26 cellular contexts compared by ENCODE assay signal in the genomic region with DNA sequence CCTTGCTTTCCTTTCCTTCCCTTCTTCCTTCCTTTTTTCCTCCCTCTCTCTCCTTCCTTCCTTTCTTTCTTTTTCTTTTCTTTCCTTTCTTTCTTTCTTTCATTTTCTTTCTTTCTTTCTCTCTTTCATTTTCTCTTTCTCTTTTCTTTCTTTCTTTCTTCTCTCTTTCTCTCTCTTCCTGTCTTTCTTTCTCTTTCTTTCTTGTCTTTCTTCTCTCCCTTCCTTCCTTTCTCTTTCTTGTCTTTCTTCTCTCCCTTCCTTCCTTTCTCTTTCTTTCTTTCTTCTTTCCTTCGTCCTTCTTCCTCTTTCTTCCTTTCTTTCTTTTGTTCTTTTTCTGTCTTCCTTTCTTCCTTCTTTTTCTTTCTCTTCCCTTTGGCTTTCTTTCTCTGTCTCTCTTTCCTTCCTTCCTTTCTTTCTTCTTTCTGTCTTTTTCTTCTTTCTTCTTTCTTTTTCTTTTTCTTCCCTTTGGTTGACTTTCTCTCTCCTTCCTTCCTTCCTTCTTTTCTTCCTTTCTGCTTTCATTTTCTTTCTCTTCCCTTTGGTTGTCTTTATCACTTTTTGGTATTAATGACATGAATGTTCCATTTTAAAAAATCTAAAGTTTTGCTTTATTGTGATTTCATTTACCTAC.
A peak's percentile ranks its signal among the peaks of the same experiment; 100 is the strongest.
DNase-seq lines count a peak whose midpoint lies in the region; ATAC-seq and TF ChIP-seq lines count a peak whose summit lies in the region.
"Had no signal": no experiment of that assay in that cellular context is flagged by ENCODE, and none has a peak within 500 bp of the region (broad histone marks: within the 10 kb centered on the region; RNA-seq: fewer than 3 reads in every experiment).

No MANE protein-coding gene starts in this region.

- H3K27me3 Mint-ChIP-seq in MCF 10A (ENCODE audit: insufficient read depth, unreplicated experiment), result no peaks in the 10 kb centered on the region
- no peaks in the 10 kb centered on the region for H3K27me3 Mint-ChIP-seq in activated T-helper 2 cell treated with anti-CD3 and anti-CD28 coated beads, Interferon-gamma antibody, Interleukin-2, Interleukin-4, amounts not matched to agents 10 μg/mL and 5 μg/mL and 100 μg/mL, durations not matched to agents 14 hours and 24 hours and 36 hours (ENCODE audit: low read depth)
- H3K27me3 Mint-ChIP-seq: CD4-positive, alpha-beta T cell had no signal

- peak overlapping the region; percentile 70; the same call in 1 of the 2 replicates for H2AFZ ChIP-seq in SK-N-SH (ENCODE audit: low read depth)

- CTCF ChIA-PET in SK-N-SH (lab: Yijun Ruan, JAX), result no interaction called here
- CTCF ChIA-PET in MCF 10A (lab: Yijun Ruan, JAX), result no interaction called here

- H3K4me3 Mint-ChIP-seq in MCF 10A (ENCODE audit: unreplicated experiment), result no peak overlapping the region
- H3K4me3 Mint-ChIP-seq in activated T-helper 2 cell treated with anti-CD3 and anti-CD28 coated beads, Interferon-gamma antibody, Interleukin-2, Interleukin-4, amounts not matched to agents 10 μg/mL and 5 μg/mL and 100 μg/mL, durations not matched to agents 14 hours and 24 hours and 36 hours (ENCODE audit: low read depth), result no peak overlapping the region
- peak overlapping the region; percentile 48 for H3K4me3 Mint-ChIP-seq in stimulated activated effector memory CD8-positive, alpha-beta T cell treated with anti-CD3 and anti-CD28 coated beads, Interleukin-12 subunit alpha, Interleukin-12 subunit beta, amount 100 ng/mL, for 72 hours
- H3K4me3 Mint-ChIP-seq: CD4-positive, alpha-beta T cell had no signal

- H3K9me2 ChIP-seq in SK-N-SH, result no peaks in the 10 kb centered on the region; the same call in 1 of the 2 replicates

- ATAC-seq in SK-N-SH treated with all-trans-retinoic acid at 6 μM for 48 hours, result no peak
- no peak for ATAC-seq in stimulated activated effector memory CD8-positive, alpha-beta T cell treated with anti-CD3 and anti-CD28 coated beads, Interleukin-12 subunit alpha, Interleukin-12 subunit beta, amount 100 ng/mL, for 72 hours
- ATAC-seq: left lobe of liver, Panc1, psoas muscle had no signal

- POLR2A ChIA-PET in SK-N-SH (lab: Yijun Ruan, JAX) (no interaction called here), MCF 10A (lab: Yijun Ruan, JAX) (no interaction called here)

- no peaks in the 10 kb centered on the region for H3K27me3 ChIP-seq in SK-N-SH (ENCODE audit: insufficient read depth)
- H3K27me3 ChIP-seq in breast epithelium, result no peaks in the 10 kb centered on the region
- H3K27me3 ChIP-seq: sigmoid colon, thyroid gland, vagina had no signal

- peaks cover 4% of the 10 kb centered on the region for H3F3A ChIP-seq in SK-N-SH (replicated peaks; ENCODE audit: insufficient read depth)

- 61% methylated on average over 1 of the region's 1 CpG for WGBS in SK-N-SH (ENCODE audit: low lambda C conversion rate)

- no peak overlapping the region for H3K9ac ChIP-seq in SK-N-SH

- no peaks in the 10 kb centered on the region for H3K36me3 ChIP-seq in SK-N-SH (replicated peaks in 1 of 2; ENCODE audit: control insufficient read depth in 1 of 2, insufficient read depth in 2 of 2, low read length in 1 of 2)
- no peaks in the 10 kb centered on the region for H3K36me3 ChIP-seq in breast epithelium
- H3K36me3 ChIP-seq: sigmoid colon, thyroid gland, vagina had no signal

- H3K4me3 ChIP-seq in SK-N-SH (ENCODE audit: low read depth in 2 of 2, low read length in 1 of 2), result peak overlapping the region in 1 of 2 experiments; percentile 6; a peak in 1 of 4 replicates
- no peak overlapping the region for H3K4me3 ChIP-seq in breast epithelium
- H3K4me3 ChIP-seq: psoas muscle, sigmoid colon, thyroid gland, vagina had no signal

- peak overlapping the region; percentile 50 for H3K27ac Mint-ChIP-seq in MCF 10A (ENCODE audit: low read depth, unreplicated experiment)
- H3K27ac Mint-ChIP-seq in activated T-helper 2 cell treated with anti-CD3 and anti-CD28 coated beads, Interferon-gamma antibody, Interleukin-2, Interleukin-4, amounts not matched to agents 10 μg/mL and 5 μg/mL and 100 μg/mL, durations not matched to agents 14 hours and 24 hours and 36 hours, result peak overlapping the region; percentile 36
- peak overlapping the region; percentile 90 for H3K27ac Mint-ChIP-seq in stimulated activated effector memory CD8-positive, alpha-beta T cell treated with anti-CD3 and anti-CD28 coated beads, Interleukin-12 subunit alpha, Interleukin-12 subunit beta, amount 100 ng/mL, for 72 hours
- H3K27ac Mint-ChIP-seq: CD4-positive, alpha-beta T cell had no signal

- H3K4me1 Mint-ChIP-seq in MCF 10A (ENCODE audit: insufficient read depth, unreplicated experiment), result peaks cover 8% of the 10 kb centered on the region
- peaks cover 7% of the 10 kb centered on the region for H3K4me1 Mint-ChIP-seq in activated T-helper 2 cell treated with anti-CD3 and anti-CD28 coated beads, Interferon-gamma antibody, Interleukin-2, Interleukin-4, amounts not matched to agents 10 μg/mL and 5 μg/mL and 100 μg/mL, durations not matched to agents 14 hours and 24 hours and 36 hours (ENCODE audit: low read depth)
- H3K4me1 Mint-ChIP-seq in stimulated activated effector memory CD8-positive, alpha-beta T cell treated with anti-CD3 and anti-CD28 coated beads, Interleukin-12 subunit alpha, Interleukin-12 subunit beta, amount 100 ng/mL, for 72 hours, result peaks cover 11% of the 10 kb centered on the region

- H3K4me1 ChIP-seq in SK-N-SH (ENCODE audit: control insufficient read depth in 1 of 2, insufficient read depth in 2 of 2, low read depth in 1 of 2, low read length in 1 of 2) (no peaks in the 10 kb centered on the region), breast epithelium (no peaks in the 10 kb centered on the region)
- H3K4me1 ChIP-seq: psoas muscle, sigmoid colon, thyroid gland, vagina had no signal

- H4K20me1 ChIP-seq in SK-N-SH (ENCODE audit: insufficient read depth), result no peaks in the 10 kb centered on the region

- H3K9me3 ChIP-seq in SK-N-SH (peaks cover 8% of the 10 kb centered on the region; the same call in 1 of the 2 replicates), breast epithelium (peaks cover 0 to 3% of the 10 kb centered on the region in 2 donors)
- H3K9me3 ChIP-seq: sigmoid colon, thyroid gland, vagina had no signal

- DNase-seq in SK-N-SH (no peak), MCF 10A (ENCODE audit: unreplicated experiment) (no peak), breast epithelium (ENCODE audit: low spot score in 2 of 2) (no peak), NCI-H82 (lab: John Stamatoyannopoulos, UW) (no peak), NCI-H446 treated with DMSO at 0.1 percent for 48 hours (lab: John Stamatoyannopoulos, UW) (no peak)
- DNase-seq in activated T-helper 2 cell treated with anti-CD3 and anti-CD28 coated beads, Interferon-gamma antibody, Interleukin-2, Interleukin-4, amounts not matched to agents 10 μg/mL and 5 μg/mL and 100 μg/mL, durations not matched to agents 14 hours and 24 hours and 36 hours (ENCODE audit: low spot score), result no peak
- no peak for DNase-seq in stimulated activated effector memory CD8-positive, alpha-beta T cell treated with anti-CD3 and anti-CD28 coated beads, Interleukin-12 subunit alpha, Interleukin-12 subunit beta, amount 100 ng/mL, for 72 hours (ENCODE audit: low spot score in 2 of 2)
- DNase-seq: activated CD4-positive, alpha-beta T cell treated with anti-CD3 and anti-CD28 coated beads for 1 hour; activated CD8-positive, alpha-beta memory T cell treated with anti-CD3 and anti-CD28 coated beads, Interleukin-2, amount 50 U/mL, for 4 hours; activated gamma-delta T cell; amygdala; CD4-positive, alpha-beta T cell; NCI-H146; NCI-H510A; NK-92 treated with Interleukin-12 subunit alpha and Interleukin-12 subunit beta, amount 100 ng/mL, for 24 hours; nucleus accumbens; psoas muscle; SHP77 treated with DMSO at 0.1 percent for 48 hours; sigmoid colon; stimulated activated naive CD4-positive, alpha-beta T cell; thyroid gland had no signal

- no peak for TF ChIP-seq POLR2A in breast epithelium (IDR thresholded peaks at IDR 0.05)

- BruUV-seq in MCF 10A (replicated peaks; lab: Mats Ljungman, UMichigan), result no TSS peak

- no peak overlapping the region for H3K4me2 ChIP-seq in SK-N-SH

- intact Hi-C loops in MCF 10A (cut with micrococcal nuclease), result no loop called here
- intact Hi-C loops in breast epithelium (cut with DNase I; ENCODE audit: low total_unique reads), result no loop called here
- intact Hi-C loops in activated T-helper 2 cell treated with anti-CD3 and anti-CD28 coated beads, Interferon-gamma antibody, Interleukin-2, Interleukin-4, amounts not matched to agents 10 μg/mL and 5 μg/mL and 100 μg/mL, durations not matched to agents 14 hours and 24 hours and 36 hours (cut with micrococcal nuclease), result no loop called here

- H3K9me3 Mint-ChIP-seq in MCF 10A (ENCODE audit: unreplicated experiment), result peaks cover 9% of the 10 kb centered on the region
- H3K9me3 Mint-ChIP-seq in activated T-helper 2 cell treated with anti-CD3 and anti-CD28 coated beads, Interferon-gamma antibody, Interleukin-2, Interleukin-4, amounts not matched to agents 10 μg/mL and 5 μg/mL and 100 μg/mL, durations not matched to agents 14 hours and 24 hours and 36 hours, result peaks cover 8% of the 10 kb centered on the region
- peaks cover 13% of the 10 kb centered on the region for H3K9me3 Mint-ChIP-seq in stimulated activated effector memory CD8-positive, alpha-beta T cell treated with anti-CD3 and anti-CD28 coated beads, Interleukin-12 subunit alpha, Interleukin-12 subunit beta, amount 100 ng/mL, for 72 hours

- H3K27ac ChIP-seq in SK-N-SH (ENCODE audit: low read depth in 2 of 2, low read length in 1 of 2), result no peak overlapping the region
- H3K27ac ChIP-seq in breast epithelium, result no peak overlapping the region
- H3K27ac ChIP-seq: 22Rv1, psoas muscle, sigmoid colon, thyroid gland, vagina had no signal

- TF ChIP-seq CTCF in SK-N-SH (IDR thresholded peaks at IDR 0.05), result no peak
- TF ChIP-seq CTCF in MCF 10A (IDR thresholded peaks at IDR 0.05; ENCODE audit: unreplicated experiment), result no peak
- no peak for TF ChIP-seq CTCF in breast epithelium (IDR thresholded peaks at IDR 0.05)

- TF ChIP-seq RAD21 in SK-N-SH (IDR thresholded peaks at IDR 0.05; ENCODE audit: low read length), result no peak

- TF ChIP-seq EP300 in SK-N-SH (IDR thresholded peaks at IDR 0.05; ENCODE audit: borderline replicate concordance in 1 of 2, low read depth in 1 of 2, low read length in 1 of 2), result no peak

- H3K36me3 Mint-ChIP-seq in MCF 10A (ENCODE audit: insufficient read depth, unreplicated experiment), result no peaks in the 10 kb centered on the region
- peaks cover 6% of the 10 kb centered on the region for H3K36me3 Mint-ChIP-seq in activated T-helper 2 cell treated with anti-CD3 and anti-CD28 coated beads, Interferon-gamma antibody, Interleukin-2, Interleukin-4, amounts not matched to agents 10 μg/mL and 5 μg/mL and 100 μg/mL, durations not matched to agents 14 hours and 24 hours and 36 hours (ENCODE audit: low read depth)
- H3K36me3 Mint-ChIP-seq in stimulated activated effector memory CD8-positive, alpha-beta T cell treated with anti-CD3 and anti-CD28 coated beads, Interleukin-12 subunit alpha, Interleukin-12 subunit beta, amount 100 ng/mL, for 72 hours, result no peaks in the 10 kb centered on the region

- H3K79me2 ChIP-seq in SK-N-SH (ENCODE audit: insufficient read depth), result no peaks in the 10 kb centered on the region

TF ChIP-seq in SK-N-SH, 30 proteins besides CTCF, POLR2A, EP300 and RAD21 (continues in another document):
- TF ChIP-seq YY1 (IDR thresholded peaks at IDR 0.05; ENCODE audit: low read depth), result no peak

TF ChIP-seq in SK-N-SH treated with all-trans-retinoic acid at 6 μM for 48 hours, 23 proteins besides CTCF, POLR2A, EP300 and RAD21 (continues in another document):
- TF ChIP-seq CSDC2 (CRISPR knock-in tag; IDR thresholded peaks at IDR 0.05) (no peak), PPARA (CRISPR knock-in tag; IDR thresholded peaks at IDR 0.05; ENCODE audit: borderline replicate concordance) (no peak)

Comparison
In these comparisons a context has a peak if more than half of its experiments do, and no peak if none do; other contexts are left out.
1. H3K27ac Mint-ChIP-seq: peak in every context shown above with its lines; median percentile 90 in stimulated activated effector memory CD8-positive, alpha-beta T cell treated with anti-CD3 and anti-CD28 coated beads, Interleukin-12 subunit alpha, Interleukin-12 subunit beta, amount 100 ng/mL, for 72 hours; 50 in MCF 10A; 36 in activated T-helper 2 cell treated with anti-CD3 and anti-CD28 coated beads, Interferon-gamma antibody, Interleukin-2, Interleukin-4, amounts not matched to agents 10 μg/mL and 5 μg/mL and 100 μg/mL, durations not matched to agents 14 hours and 24 hours and 36 hours.